In the genomic region with DNA sequence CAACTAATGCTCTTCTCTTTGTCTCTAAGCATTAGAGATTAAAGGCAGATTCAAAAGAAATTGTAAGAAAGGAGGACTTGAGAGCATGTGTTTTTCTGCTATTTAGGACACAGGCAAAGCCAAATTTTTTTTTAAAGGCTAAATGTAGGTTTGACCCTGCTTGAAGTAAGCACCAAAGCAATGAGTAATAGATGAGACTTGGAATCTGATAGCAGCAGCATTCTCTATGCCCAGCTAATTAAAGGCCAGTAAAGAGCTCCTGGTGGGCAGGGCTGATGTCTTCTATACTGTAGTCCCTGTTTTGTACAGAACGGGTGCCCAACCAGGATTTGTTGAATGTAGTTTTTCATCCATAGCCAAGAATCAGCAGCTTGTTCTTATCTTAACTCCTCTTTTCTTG, we compare ENCODE assay signal across 1 cellular context.
TF ChIP-seq lines count a peak whose summit lies in the region.

No MANE protein-coding gene starts in this region.

TF ChIP-seq in GM23338, 12 proteins besides CTCF, POLR2A, EP300 and RAD21 (continued from another document):
- TF ChIP-seq, protein P1, sequence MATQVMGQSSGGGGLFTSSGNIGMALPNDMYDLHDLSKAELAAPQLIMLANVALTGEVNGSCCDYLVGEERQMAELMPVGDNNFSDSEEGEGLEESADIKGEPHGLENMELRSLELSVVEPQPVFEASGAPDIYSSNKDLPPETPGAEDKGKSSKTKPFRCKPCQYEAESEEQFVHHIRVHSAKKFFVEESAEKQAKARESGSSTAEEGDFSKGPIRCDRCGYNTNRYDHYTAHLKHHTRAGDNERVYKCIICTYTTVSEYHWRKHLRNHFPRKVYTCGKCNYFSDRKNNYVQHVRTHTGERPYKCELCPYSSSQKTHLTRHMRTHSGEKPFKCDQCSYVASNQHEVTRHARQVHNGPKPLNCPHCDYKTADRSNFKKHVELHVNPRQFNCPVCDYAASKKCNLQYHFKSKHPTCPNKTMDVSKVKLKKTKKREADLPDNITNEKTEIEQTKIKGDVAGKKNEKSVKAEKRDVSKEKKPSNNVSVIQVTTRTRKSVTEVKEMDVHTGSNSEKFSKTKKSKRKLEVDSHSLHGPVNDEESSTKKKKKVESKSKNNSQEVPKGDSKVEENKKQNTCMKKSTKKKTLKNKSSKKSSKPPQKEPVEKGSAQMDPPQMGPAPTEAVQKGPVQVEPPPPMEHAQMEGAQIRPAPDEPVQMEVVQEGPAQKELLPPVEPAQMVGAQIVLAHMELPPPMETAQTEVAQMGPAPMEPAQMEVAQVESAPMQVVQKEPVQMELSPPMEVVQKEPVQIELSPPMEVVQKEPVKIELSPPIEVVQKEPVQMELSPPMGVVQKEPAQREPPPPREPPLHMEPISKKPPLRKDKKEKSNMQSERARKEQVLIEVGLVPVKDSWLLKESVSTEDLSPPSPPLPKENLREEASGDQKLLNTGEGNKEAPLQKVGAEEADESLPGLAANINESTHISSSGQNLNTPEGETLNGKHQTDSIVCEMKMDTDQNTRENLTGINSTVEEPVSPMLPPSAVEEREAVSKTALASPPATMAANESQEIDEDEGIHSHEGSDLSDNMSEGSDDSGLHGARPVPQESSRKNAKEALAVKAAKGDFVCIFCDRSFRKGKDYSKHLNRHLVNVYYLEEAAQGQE (IDR thresholded peaks at IDR 0.05; ENCODE audit: unreplicated experiment) = no peak
- no peak for TF ChIP-seq CREB1 (CRISPR knock-in tag; IDR thresholded peaks at IDR 0.05; ENCODE audit: low read depth)
- no peak for TF ChIP-seq JUNB (IDR thresholded peaks at IDR 0.05; ENCODE audit: unreplicated experiment)
- no peak for TF ChIP-seq POLR2AphosphoS5 (IDR thresholded peaks at IDR 0.05; ENCODE audit: low read depth)
- TF ChIP-seq ZNF114 (CRISPR knock-in tag; IDR thresholded peaks at IDR 0.05) = no peak
TF ChIP-seq in GM23338: peak in this region for 0.
